ENCODE assay signal across 2 cellular contexts in genomic region chr15:62417444-62417843, GRCh38.
TF ChIP-seq lines count a peak whose summit lies in the region.

No MANE protein-coding gene starts in this region.

TF ChIP-seq in SK-N-SH, 30 proteins besides CTCF, POLR2A, EP300 and RAD21 (continued from another document):
- TF ChIP-seq ZBTB33 (IDR thresholded peaks at IDR 0.05; ENCODE audit: borderline replicate concordance, low read depth) = no peak
- TF ChIP-seq FOXJ3 (CRISPR knock-in tag; IDR thresholded peaks at IDR 0.05) = no peak
- no peak for TF ChIP-seq RXRA (IDR thresholded peaks at IDR 0.05; ENCODE audit: borderline replicate concordance, low read depth)
- no peak for TF ChIP-seq CHD2 (IDR thresholded peaks at IDR 0.05; ENCODE audit: low read length, partially characterized antibody)
- TF ChIP-seq IRF3 (IDR thresholded peaks at IDR 0.05; ENCODE audit: low read depth, low read length) = no peak
- TF ChIP-seq NFIC (IDR thresholded peaks at IDR 0.05; ENCODE audit: borderline replicate concordance) = no peak

TF ChIP-seq in SK-N-SH treated with all-trans-retinoic acid at 6 μM for 48 hours, 23 proteins besides CTCF, POLR2A, EP300 and RAD21 (continued from another document):
- no peak for TF ChIP-seq PATZ1 (CRISPR knock-in tag; IDR thresholded peaks at IDR 0.05; ENCODE audit: borderline replicate concordance)
- TF ChIP-seq POU6F1 (CRISPR knock-in tag; IDR thresholded peaks at IDR 0.05; ENCODE audit: borderline replicate concordance, low read depth) = no peak
- no peak for TF ChIP-seq BACH2 (CRISPR knock-in tag; IDR thresholded peaks at IDR 0.05; ENCODE audit: borderline replicate concordance)
